In genomic region chr5:111670826-111671492, GRCh38 we compare ENCODE assay signal across 20 cellular contexts.
A peak's percentile ranks its signal among the peaks of the same experiment; 100 is the strongest.
DNase-seq lines count a peak whose midpoint lies in the region; ATAC-seq and TF ChIP-seq lines count a peak whose summit lies in the region.
"Had no signal": no experiment of that assay in that cellular context is flagged by ENCODE, and none has a peak within 500 bp of the region (broad histone marks: within the 10 kb centered on the region; RNA-seq: fewer than 3 reads in every experiment).

No MANE protein-coding gene starts in this region.

- DNase-seq in ELR (ENCODE audit: low read depth) (peak; percentile 40), NCI-H226 (peak; percentile 7), cardiac fibroblast (ENCODE audit: low read depth in 2 of 2) (peak in 1 of 2 donors; percentile 46), nephron progenitor cell (no peak), WTC11 (ENCODE audit: low spot score) (no peak), NCI-H446 treated with DMSO at 0.1 percent for 48 hours (lab: John Stamatoyannopoulos, UW) (no peak)
- DNase-seq in stimulated activated effector memory CD8-positive, alpha-beta T cell treated with anti-CD3 and anti-CD28 coated beads, Interleukin-12 subunit alpha, Interleukin-12 subunit beta, amount 100 ng/mL, for 72 hours (ENCODE audit: low spot score in 2 of 2), result no peak
- DNase-seq in activated CD8-positive, alpha-beta memory T cell treated with anti-CD3 and anti-CD28 coated beads for 24 hours, result no peak
- DNase-seq: activated CD8-positive, alpha-beta T cell treated with anti-CD3 and anti-CD28 coated beads for 36 hours; activated gamma-delta T cell treated with Interleukin-2 at 50 U/mL for 16 hours; heart left ventricle; naive thymus-derived CD8-positive, alpha-beta T cell; NCI-H1694; NCI-H774; SJCRH30; stimulated activated naive B cell treated with anti-CD40 and anti-IgM and Interleukin-4, amounts not matched to agents 10 μg/mL and 1 μg/mL and 100 μg/mL, for 72 hours had no signal

- no peak for ATAC-seq in stimulated activated effector memory CD8-positive, alpha-beta T cell treated with anti-CD3 and anti-CD28 coated beads, Interleukin-12 subunit alpha, Interleukin-12 subunit beta, amount 100 ng/mL, for 72 hours
- ATAC-seq in WTC11, result no peak; the same call in 1 of the 2 replicates
- ATAC-seq: activated CD8-positive, alpha-beta T cell treated with anti-CD3 and anti-CD28 coated beads for 36 hours; heart left ventricle; left lobe of liver; naive thymus-derived CD8-positive, alpha-beta T cell; stimulated activated naive B cell treated with anti-CD40 and anti-IgM and Interleukin-4, amounts not matched to agents 10 μg/mL and 1 μg/mL and 100 μg/mL, for 72 hours had no signal

- H3K36me3 Mint-ChIP-seq in nephron progenitor cell (ENCODE audit: low read depth), result peaks cover 4% of the 10 kb centered on the region
- H3K36me3 Mint-ChIP-seq in stimulated activated effector memory CD8-positive, alpha-beta T cell treated with anti-CD3 and anti-CD28 coated beads, Interleukin-12 subunit alpha, Interleukin-12 subunit beta, amount 100 ng/mL, for 72 hours, result no peaks in the 10 kb centered on the region
- no peaks in the 10 kb centered on the region for H3K36me3 Mint-ChIP-seq in WTC11
- H3K36me3 Mint-ChIP-seq: brain; CD14-positive monocyte; naive thymus-derived CD8-positive, alpha-beta T cell; stimulated activated naive B cell treated with anti-CD40 and anti-IgM and Interleukin-4, amounts not matched to agents 10 μg/mL and 1 μg/mL and 100 μg/mL, for 72 hours had no signal

- CTCF ChIA-PET in WTC11 (lab: Charles Lee), result interaction anchor here (0.6 to 0.9 kb wide), 2 partner anchors 21 to 65 kb away, joined by 3 read pairs; no protein-coding TSS in a partner anchor

- no peaks in the 10 kb centered on the region for H3K4me1 Mint-ChIP-seq in nephron progenitor cell
- no peaks in the 10 kb centered on the region for H3K4me1 Mint-ChIP-seq in stimulated activated effector memory CD8-positive, alpha-beta T cell treated with anti-CD3 and anti-CD28 coated beads, Interleukin-12 subunit alpha, Interleukin-12 subunit beta, amount 100 ng/mL, for 72 hours
- peaks cover 17% of the 10 kb centered on the region for H3K4me1 Mint-ChIP-seq in WTC11
- H3K4me1 Mint-ChIP-seq: naive thymus-derived CD8-positive, alpha-beta T cell; stimulated activated naive B cell treated with anti-CD40 and anti-IgM and Interleukin-4, amounts not matched to agents 10 μg/mL and 1 μg/mL and 100 μg/mL, for 72 hours had no signal

- no peaks in the 10 kb centered on the region for H3K9me3 Mint-ChIP-seq in nephron progenitor cell
- H3K9me3 Mint-ChIP-seq in stimulated activated effector memory CD8-positive, alpha-beta T cell treated with anti-CD3 and anti-CD28 coated beads, Interleukin-12 subunit alpha, Interleukin-12 subunit beta, amount 100 ng/mL, for 72 hours, result no peaks in the 10 kb centered on the region
- H3K9me3 Mint-ChIP-seq in WTC11, result peaks cover 6% of the 10 kb centered on the region; the same call in 1 of the 2 replicates
- H3K9me3 Mint-ChIP-seq: activated CD8-positive, alpha-beta T cell treated with anti-CD3 and anti-CD28 coated beads for 36 hours; brain; CD14-positive monocyte; naive thymus-derived CD8-positive, alpha-beta T cell; stimulated activated naive B cell treated with anti-CD40 and anti-IgM and Interleukin-4, amounts not matched to agents 10 μg/mL and 1 μg/mL and 100 μg/mL, for 72 hours had no signal

- H3K27me3 Mint-ChIP-seq in nephron progenitor cell (ENCODE audit: low read depth, poor library complexity) (peaks cover 2% of the 10 kb centered on the region), WTC11 (ENCODE audit: low read depth) (no peaks in the 10 kb centered on the region)
- H3K27me3 Mint-ChIP-seq: activated CD8-positive, alpha-beta T cell treated with anti-CD3 and anti-CD28 coated beads for 36 hours; brain; stimulated activated naive B cell treated with anti-CD40 and anti-IgM and Interleukin-4, amounts not matched to agents 10 μg/mL and 1 μg/mL and 100 μg/mL, for 72 hours had no signal

- POLR2A ChIA-PET in WTC11 (lab: Charles Lee), result no interaction called here

- H3K27ac Mint-ChIP-seq in nephron progenitor cell (no peak overlapping the region), WTC11 (no peak overlapping the region)
- no peak overlapping the region for H3K27ac Mint-ChIP-seq in stimulated activated effector memory CD8-positive, alpha-beta T cell treated with anti-CD3 and anti-CD28 coated beads, Interleukin-12 subunit alpha, Interleukin-12 subunit beta, amount 100 ng/mL, for 72 hours
- H3K27ac Mint-ChIP-seq: activated CD8-positive, alpha-beta T cell treated with anti-CD3 and anti-CD28 coated beads for 36 hours; CD14-positive monocyte; naive thymus-derived CD8-positive, alpha-beta T cell; stimulated activated naive B cell treated with anti-CD40 and anti-IgM and Interleukin-4, amounts not matched to agents 10 μg/mL and 1 μg/mL and 100 μg/mL, for 72 hours had no signal

- no peak overlapping the region for H3K4me3 ChIP-seq in cardiac fibroblast (replicated peaks in 1 of 2; ENCODE audit: low read depth in 2 of 2, low read length in 2 of 2)
- H3K4me3 ChIP-seq: heart left ventricle, right atrium auricular region, SJCRH30 had no signal

- H3K4me3 Mint-ChIP-seq in nephron progenitor cell (no peak overlapping the region), WTC11 (no peak overlapping the region)
- H3K4me3 Mint-ChIP-seq in stimulated activated effector memory CD8-positive, alpha-beta T cell treated with anti-CD3 and anti-CD28 coated beads, Interleukin-12 subunit alpha, Interleukin-12 subunit beta, amount 100 ng/mL, for 72 hours, result no peak overlapping the region
- H3K4me3 Mint-ChIP-seq: activated CD8-positive, alpha-beta T cell treated with anti-CD3 and anti-CD28 coated beads for 36 hours; brain; CD14-positive monocyte; naive thymus-derived CD8-positive, alpha-beta T cell; stimulated activated naive B cell treated with anti-CD40 and anti-IgM and Interleukin-4, amounts not matched to agents 10 μg/mL and 1 μg/mL and 100 μg/mL, for 72 hours had no signal

- TF ChIP-seq CTCF in cardiac fibroblast (IDR thresholded peaks at IDR 0.05; ENCODE audit: low read depth, low read length) (peak; percentile 13), nephron progenitor cell (IDR thresholded peaks at IDR 0.05) (peak; percentile 12), WTC11 (IDR thresholded peaks at IDR 0.05) (no peak)

TF ChIP-seq in WTC11, 78 proteins besides CTCF, POLR2A, EP300 and RAD21:
- TF ChIP-seq HMGA2 (CRISPR knock-in tag; IDR thresholded peaks at IDR 0.05) (no peak), AFF4 (CRISPR knock-in tag; IDR thresholded peaks at IDR 0.05; ENCODE audit: borderline replicate concordance) (no peak), HMGXB4 (CRISPR knock-in tag; IDR thresholded peaks at IDR 0.05) (no peak), ZNF423 (CRISPR knock-in tag; IDR thresholded peaks at IDR 0.05) (no peak), SMAD4 (CRISPR knock-in tag; IDR thresholded peaks at IDR 0.05) (no peak), ZNF263 (CRISPR knock-in tag; IDR thresholded peaks at IDR 0.05; ENCODE audit: low read depth) (no peak), E2F1 (CRISPR knock-in tag; IDR thresholded peaks at IDR 0.05) (no peak), ESRRA (CRISPR knock-in tag; IDR thresholded peaks at IDR 0.05; ENCODE audit: borderline replicate concordance) (no peak)

Comparison
In these comparisons a context has a peak if more than half of its experiments do, and no peak if none do; other contexts are left out.
1. DNase-seq: peak in ELR (single experiment) and NCI-H226 (single experiment); none in nephron progenitor cell (single experiment), stimulated activated effector memory CD8-positive, alpha-beta T cell treated with anti-CD3 and anti-CD28 coated beads, Interleukin-12 subunit alpha, Interleukin-12 subunit beta, amount 100 ng/mL, for 72 hours (0 of 2), activated CD8-positive, alpha-beta memory T cell treated with anti-CD3 and anti-CD28 coated beads for 24 hours (single experiment), WTC11 (single experiment) and NCI-H446 treated with DMSO at 0.1 percent for 48 hours (single experiment).